17 cellular contexts compared by ENCODE assay signal in genomic region chr4:89995006-89995405, GRCh38.
"Had no signal": no experiment of that assay in that cellular context is flagged by ENCODE, and none has a peak within 500 bp of the region (broad histone marks: within the 10 kb centered on the region; RNA-seq: fewer than 3 reads in every experiment).

No MANE protein-coding gene starts in this region.

- H3K27me3 ChIP-seq: pancreas, uterus had no signal

- H3K36me3 ChIP-seq: left ventricle myocardium inferior, lower lobe of right lung, pancreas, uterus had no signal

- DNase-seq: cerebellar nuclear complex; effector memory CD8-positive, alpha-beta T cell; erythroblast; foreskin keratinocyte; left ventricle myocardium inferior; lower lobe of right lung; midbrain; occipital lobe; pancreas; retina; stimulated activated CD4-positive, alpha-beta T cell treated with anti-CD3 and anti-CD28 coated beads, Interleukin-2, amount 100 ng/mL, for 48 hours; stimulated activated naive CD4-positive, alpha-beta T cell treated with Interleukin-2 at 50 U/mL for 16 hours; trophoblast cell; uterus had no signal

- ATAC-seq: effector memory CD8-positive, alpha-beta T cell; foreskin keratinocyte; lower lobe of right lung; natural killer cell treated with Interleukin-12 subunit alpha and Interleukin-12 subunit beta and Interleukin-15 and Interleukin-18, amount 100 ng/mL, for 72 hours; pancreas had no signal

- H3K27ac ChIP-seq: foreskin keratinocyte, left ventricle myocardium inferior, lower lobe of right lung, pancreas, uterus had no signal

- FAIRE-seq: colon, pancreas had no signal

- H3K4me1 ChIP-seq: foreskin keratinocyte, lower lobe of right lung, uterus had no signal

- H3K9me3 ChIP-seq: left ventricle myocardium inferior, lower lobe of right lung, pancreas, uterus had no signal

- H3K4me2 ChIP-seq: smooth muscle cell had no signal

- H3K4me3 ChIP-seq: left ventricle myocardium inferior, lower lobe of right lung, pancreas, smooth muscle cell, uterus had no signal
